ENCODE assay signal across 1 cellular context in the genomic region with DNA sequence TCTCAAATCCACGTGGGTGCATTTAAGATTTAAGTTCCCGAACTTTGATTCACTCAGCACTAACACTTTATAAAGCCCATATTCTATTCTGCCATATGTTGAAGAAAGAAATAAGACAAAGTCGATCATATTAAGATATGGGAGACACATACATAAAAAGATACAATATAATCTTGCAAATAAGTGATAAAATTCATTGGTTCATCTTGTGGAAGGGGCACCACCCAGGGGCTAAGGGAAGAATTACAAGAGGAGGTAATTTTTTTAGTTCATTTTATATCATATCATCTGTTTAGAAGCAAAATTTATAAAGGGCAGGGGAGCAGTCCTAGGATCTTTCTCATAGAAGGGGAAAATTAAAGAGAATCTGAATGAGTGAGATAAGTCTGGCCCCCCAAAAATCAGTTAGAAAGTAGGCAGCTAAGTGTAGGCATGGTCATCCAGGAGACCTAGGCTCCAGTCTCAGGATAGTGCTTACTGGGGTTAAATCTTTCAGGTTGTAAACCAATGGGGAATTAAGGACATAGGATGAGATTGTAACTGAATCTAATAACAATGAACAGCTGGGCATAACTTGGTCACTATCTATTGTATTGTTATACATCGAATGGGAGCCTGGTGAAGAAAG.
TF ChIP-seq lines count a peak whose summit lies in the region.

No MANE protein-coding gene starts in this region.

TF ChIP-seq in GM23338, 12 proteins besides CTCF, POLR2A, EP300 and RAD21 (continued from another document):
- TF ChIP-seq, protein P1, sequence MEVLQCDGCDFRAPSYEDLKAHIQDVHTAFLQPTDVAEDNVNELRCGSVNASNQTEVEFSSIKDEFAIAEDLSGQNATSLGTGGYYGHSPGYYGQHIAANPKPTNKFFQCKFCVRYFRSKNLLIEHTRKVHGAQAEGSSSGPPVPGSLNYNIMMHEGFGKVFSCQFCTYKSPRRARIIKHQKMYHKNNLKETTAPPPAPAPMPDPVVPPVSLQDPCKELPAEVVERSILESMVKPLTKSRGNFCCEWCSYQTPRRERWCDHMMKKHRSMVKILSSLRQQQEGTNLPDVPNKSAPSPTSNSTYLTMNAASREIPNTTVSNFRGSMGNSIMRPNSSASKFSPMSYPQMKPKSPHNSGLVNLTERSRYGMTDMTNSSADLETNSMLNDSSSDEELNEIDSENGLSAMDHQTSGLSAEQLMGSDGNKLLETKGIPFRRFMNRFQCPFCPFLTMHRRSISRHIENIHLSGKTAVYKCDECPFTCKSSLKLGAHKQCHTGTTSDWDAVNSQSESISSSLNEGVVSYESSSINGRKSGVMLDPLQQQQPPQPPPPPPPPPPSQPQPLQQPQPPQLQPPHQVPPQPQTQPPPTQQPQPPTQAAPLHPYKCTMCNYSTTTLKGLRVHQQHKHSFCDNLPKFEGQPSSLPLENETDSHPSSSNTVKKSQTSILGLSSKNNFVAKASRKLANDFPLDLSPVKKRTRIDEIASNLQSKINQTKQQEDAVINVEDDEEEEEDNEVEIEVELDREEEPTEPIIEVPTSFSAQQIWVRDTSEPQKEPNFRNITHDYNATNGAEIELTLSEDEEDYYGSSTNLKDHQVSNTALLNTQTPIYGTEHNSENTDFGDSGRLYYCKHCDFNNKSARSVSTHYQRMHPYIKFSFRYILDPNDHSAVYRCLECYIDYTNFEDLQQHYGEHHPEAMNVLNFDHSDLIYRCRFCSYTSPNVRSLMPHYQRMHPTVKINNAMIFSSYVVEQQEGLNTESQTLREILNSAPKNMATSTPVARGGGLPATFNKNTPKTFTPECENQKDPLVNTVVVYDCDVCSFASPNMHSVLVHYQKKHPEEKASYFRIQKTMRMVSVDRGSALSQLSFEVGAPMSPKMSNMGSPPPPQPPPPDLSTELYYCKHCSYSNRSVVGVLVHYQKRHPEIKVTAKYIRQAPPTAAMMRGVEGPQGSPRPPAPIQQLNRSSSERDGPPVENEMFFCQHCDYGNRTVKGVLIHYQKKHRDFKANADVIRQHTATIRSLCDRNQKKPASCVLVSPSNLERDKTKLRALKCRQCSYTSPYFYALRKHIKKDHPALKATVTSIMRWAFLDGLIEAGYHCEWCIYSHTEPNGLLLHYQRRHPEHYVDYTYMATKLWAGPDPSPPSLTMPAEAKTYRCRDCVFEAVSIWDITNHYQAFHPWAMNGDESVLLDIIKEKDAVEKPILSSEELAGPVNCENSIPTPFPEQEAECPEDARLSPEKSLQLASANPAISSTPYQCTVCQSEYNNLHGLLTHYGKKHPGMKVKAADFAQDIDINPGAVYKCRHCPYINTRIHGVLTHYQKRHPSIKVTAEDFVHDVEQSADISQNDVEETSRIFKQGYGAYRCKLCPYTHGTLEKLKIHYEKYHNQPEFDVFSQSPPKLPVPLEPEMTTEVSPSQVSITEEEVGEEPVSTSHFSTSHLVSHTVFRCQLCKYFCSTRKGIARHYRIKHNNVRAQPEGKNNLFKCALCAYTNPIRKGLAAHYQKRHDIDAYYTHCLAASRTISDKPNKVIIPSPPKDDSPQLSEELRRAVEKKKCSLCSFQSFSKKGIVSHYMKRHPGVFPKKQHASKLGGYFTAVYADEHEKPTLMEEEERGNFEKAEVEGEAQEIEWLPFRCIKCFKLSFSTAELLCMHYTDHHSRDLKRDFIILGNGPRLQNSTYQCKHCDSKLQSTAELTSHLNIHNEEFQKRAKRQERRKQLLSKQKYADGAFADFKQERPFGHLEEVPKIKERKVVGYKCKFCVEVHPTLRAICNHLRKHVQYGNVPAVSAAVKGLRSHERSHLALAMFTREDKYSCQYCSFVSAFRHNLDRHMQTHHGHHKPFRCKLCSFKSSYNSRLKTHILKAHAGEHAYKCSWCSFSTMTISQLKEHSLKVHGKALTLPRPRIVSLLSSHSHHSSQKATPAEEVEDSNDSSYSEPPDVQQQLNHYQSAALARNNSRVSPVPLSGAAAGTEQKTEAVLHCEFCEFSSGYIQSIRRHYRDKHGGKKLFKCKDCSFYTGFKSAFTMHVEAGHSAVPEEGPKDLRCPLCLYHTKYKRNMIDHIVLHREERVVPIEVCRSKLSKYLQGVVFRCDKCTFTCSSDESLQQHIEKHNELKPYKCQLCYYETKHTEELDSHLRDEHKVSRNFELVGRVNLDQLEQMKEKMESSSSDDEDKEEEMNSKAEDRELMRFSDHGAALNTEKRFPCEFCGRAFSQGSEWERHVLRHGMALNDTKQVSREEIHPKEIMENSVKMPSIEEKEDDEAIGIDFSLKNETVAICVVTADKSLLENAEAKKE (CRISPR knock-in tag; IDR thresholded peaks at IDR 0.05): no peak
- TF ChIP-seq, protein P2, sequence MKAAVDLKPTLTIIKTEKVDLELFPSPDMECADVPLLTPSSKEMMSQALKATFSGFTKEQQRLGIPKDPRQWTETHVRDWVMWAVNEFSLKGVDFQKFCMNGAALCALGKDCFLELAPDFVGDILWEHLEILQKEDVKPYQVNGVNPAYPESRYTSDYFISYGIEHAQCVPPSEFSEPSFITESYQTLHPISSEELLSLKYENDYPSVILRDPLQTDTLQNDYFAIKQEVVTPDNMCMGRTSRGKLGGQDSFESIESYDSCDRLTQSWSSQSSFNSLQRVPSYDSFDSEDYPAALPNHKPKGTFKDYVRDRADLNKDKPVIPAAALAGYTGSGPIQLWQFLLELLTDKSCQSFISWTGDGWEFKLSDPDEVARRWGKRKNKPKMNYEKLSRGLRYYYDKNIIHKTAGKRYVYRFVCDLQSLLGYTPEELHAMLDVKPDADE (IDR thresholded peaks at IDR 0.05): no peak
- TF ChIP-seq CREB1 (CRISPR knock-in tag; IDR thresholded peaks at IDR 0.05; ENCODE audit: low read depth): no peak
- TF ChIP-seq ZNF331 (CRISPR knock-in tag; IDR thresholded peaks at IDR 0.05; ENCODE audit: low read depth): no peak
- TF ChIP-seq JUNB (IDR thresholded peaks at IDR 0.05; ENCODE audit: unreplicated experiment): no peak
- no peak for TF ChIP-seq EZH2phosphoT487 (IDR thresholded peaks at IDR 0.05; ENCODE audit: unreplicated experiment)
